Comparison of ENCODE assay signal across 1 cellular context in genomic region chr20:63363013-63363957, GRCh38.
TF ChIP-seq lines count a peak whose summit lies in the region.

No MANE protein-coding gene starts in this region.

TF ChIP-seq in WTC11, 78 proteins besides CTCF, POLR2A, EP300 and RAD21 (continued from another document):
- TF ChIP-seq USF2 (CRISPR knock-in tag; IDR thresholded peaks at IDR 0.05), result no peak
- no peak for TF ChIP-seq TEAD1 (CRISPR knock-in tag; IDR thresholded peaks at IDR 0.05)
- TF ChIP-seq SOX15 (CRISPR knock-in tag; IDR thresholded peaks at IDR 0.05), result no peak
- TF ChIP-seq IRF1 (CRISPR knock-in tag; IDR thresholded peaks at IDR 0.05), result no peak
- no peak for TF ChIP-seq ZNF512 (CRISPR knock-in tag; IDR thresholded peaks at IDR 0.05; ENCODE audit: borderline replicate concordance)
- no peak for TF ChIP-seq JUN (CRISPR knock-in tag; IDR thresholded peaks at IDR 0.05)
- no peak for TF ChIP-seq GTF2I (CRISPR knock-in tag; conservative IDR thresholded peaks at IDR 0.05)
- TF ChIP-seq TCF7 (CRISPR knock-in tag; IDR thresholded peaks at IDR 0.05; ENCODE audit: low read depth), result no peak
- no peak for TF ChIP-seq FOXP1 (CRISPR knock-in tag; IDR thresholded peaks at IDR 0.05; ENCODE audit: borderline replicate concordance)
- TF ChIP-seq ZNF396 (CRISPR knock-in tag; IDR thresholded peaks at IDR 0.05; ENCODE audit: borderline replicate concordance), result no peak
- TF ChIP-seq PRDM15 (CRISPR knock-in tag; IDR thresholded peaks at IDR 0.05), result no peak
